ENCODE assay signal across 8 cellular contexts in the genomic region with DNA sequence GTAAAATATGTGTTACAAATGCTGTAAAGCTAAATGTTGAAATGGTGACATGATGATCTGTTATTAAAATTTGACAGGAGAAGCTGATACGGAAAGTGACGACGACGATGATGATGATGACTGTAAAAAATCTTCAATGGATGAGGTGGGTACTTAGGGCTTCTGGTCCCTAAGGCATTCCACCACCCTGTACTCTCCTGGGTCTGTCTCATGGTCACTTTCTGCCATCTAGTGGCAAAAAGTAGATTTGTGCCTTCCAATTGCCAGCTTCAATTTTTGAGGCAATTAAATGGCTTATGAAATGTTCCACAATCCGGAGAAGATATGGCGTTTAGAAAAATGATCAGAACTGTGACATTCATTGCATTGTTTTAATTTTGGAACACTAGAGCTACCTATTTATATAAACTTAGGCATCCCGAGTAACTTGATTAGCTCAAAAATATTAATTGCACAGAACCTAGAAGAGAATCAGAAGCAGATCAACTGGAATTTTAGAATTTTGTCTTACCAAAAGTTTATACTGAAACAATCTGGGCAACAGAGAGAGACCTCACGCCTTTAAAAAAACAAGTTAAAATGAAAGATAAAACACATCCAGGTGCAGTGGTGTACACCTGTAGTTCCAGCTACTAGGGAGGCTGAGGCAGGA.
DNase-seq lines count a peak whose midpoint lies in the region; ATAC-seq and TF ChIP-seq lines count a peak whose summit lies in the region.

No MANE protein-coding gene starts in this region.

- CTCF ChIA-PET in activated CD8-positive, alpha-beta T cell treated with anti-CD3 and anti-CD28 coated beads for 36 hours (lab: Charles Lee) = interaction anchor here (0.7 to 4.6 kb wide), 86 partner anchors 8 to 1956 kb away, joined by 3 to 112 read pairs (median 4); a partner anchor contains a TSS

- WGBS in psoas muscle, 3 donors = 26 to 35% (median 30%) methylated on average over 8 of the region's 8 CpGs

- H3K9me3 ChIP-seq in cardiac muscle cell (ENCODE audit: low read depth) = no peaks in the 10 kb centered on the region
- H3K9me3 ChIP-seq in psoas muscle = no peaks in the 10 kb centered on the region

- no peaks in the 10 kb centered on the region for H3K27me3 Mint-ChIP-seq in activated CD8-positive, alpha-beta T cell treated with anti-CD3 and anti-CD28 coated beads for 36 hours

- peak; percentile 56 for TF ChIP-seq CTCF in activated CD8-positive, alpha-beta T cell treated with anti-CD3 and anti-CD28 coated beads for 36 hours (IDR thresholded peaks at IDR 0.05)
- TF ChIP-seq CTCF in cardiac muscle cell (IDR thresholded peaks at IDR 0.05; ENCODE audit: low read depth, low read length) (peak; percentile 71), psoas muscle (IDR thresholded peaks at IDR 0.05) (peak; percentile 84)

- H3K9me3 Mint-ChIP-seq in activated CD8-positive, alpha-beta T cell treated with anti-CD3 and anti-CD28 coated beads for 36 hours = no peaks in the 10 kb centered on the region

- H3K27ac ChIP-seq in cardiac muscle cell (no peak overlapping the region), psoas muscle (no peak overlapping the region)

- H3K4me1 ChIP-seq in cardiac muscle cell (ENCODE audit: low read depth) (no peaks in the 10 kb centered on the region), psoas muscle (no peaks in the 10 kb centered on the region)

- no peak overlapping the region for H3K4me3 Mint-ChIP-seq in activated CD8-positive, alpha-beta T cell treated with anti-CD3 and anti-CD28 coated beads for 36 hours

- intact Hi-C loops in activated CD8-positive, alpha-beta T cell treated with anti-CD3 and anti-CD28 coated beads for 36 hours (cut with micrococcal nuclease) = loop anchor here (5.0 kb wide), 3 partner anchors 590 to 785 kb away; a partner anchor contains a TSS
- intact Hi-C loops in psoas muscle (cut with DNase I) = loop anchor here (2.0 to 10.0 kb wide), 6 partner anchors 335 to 786 kb away; a partner anchor contains a TSS

- no peak overlapping the region for H3K27ac Mint-ChIP-seq in activated CD8-positive, alpha-beta T cell treated with anti-CD3 and anti-CD28 coated beads for 36 hours

- no peak overlapping the region for H3K4me3 ChIP-seq in cardiac muscle cell
- no peak overlapping the region for H3K4me3 ChIP-seq in psoas muscle

- H3K27me3 ChIP-seq in cardiac muscle cell = no peaks in the 10 kb centered on the region
- no peaks in the 10 kb centered on the region for H3K27me3 ChIP-seq in psoas muscle (ENCODE audit: insufficient read depth in 3 of 3, low read length in 2 of 3)

- peak; percentile 51 for DNase-seq in Caki2 (ENCODE audit: low read depth)
- peak; percentile 88 for DNase-seq in NCI-H510A treated with DMSO at 0.1 percent for 48 hours (lab: John Stamatoyannopoulos, UW)
- peak; percentile 32 for DNase-seq in activated CD8-positive, alpha-beta T cell treated with anti-CD3 and anti-CD28 coated beads for 36 hours
- DNase-seq in cardiac muscle cell (ENCODE audit: low read depth in 1 of 2, low spot score in 1 of 2) = peak; percentile 71 to 84
- DNase-seq in psoas muscle = no peak
- DNase-seq in NCI-H1048 (lab: John Stamatoyannopoulos, UW) = no peak

- H3K4me1 Mint-ChIP-seq in activated CD8-positive, alpha-beta T cell treated with anti-CD3 and anti-CD28 coated beads for 36 hours (ENCODE audit: low read depth) = no peaks in the 10 kb centered on the region

- ATAC-seq in GM18909 (IDR thresholded peaks at IDR 0.05; ENCODE audit: poor library complexity, unreplicated experiment) (peak; percentile 65), HG03469 (IDR thresholded peaks at IDR 0.05; ENCODE audit: unreplicated experiment) (peak; percentile 64), psoas muscle (peak; percentile 69 to 92 (median 85))
- ATAC-seq in activated CD8-positive, alpha-beta T cell treated with anti-CD3 and anti-CD28 coated beads for 36 hours = peak; percentile 51

- H3K36me3 Mint-ChIP-seq in activated CD8-positive, alpha-beta T cell treated with anti-CD3 and anti-CD28 coated beads for 36 hours (ENCODE audit: low read depth) = no peaks in the 10 kb centered on the region

- H3K36me3 ChIP-seq in cardiac muscle cell = no peaks in the 10 kb centered on the region
- H3K36me3 ChIP-seq in psoas muscle (ENCODE audit: insufficient read depth in 1 of 2, low read depth in 1 of 2) = peaks cover 0 to 5% of the 10 kb centered on the region in 2 donors

- in situ Hi-C loops in Caki2 (cut with HindIII; ENCODE audit: low pct_unique_long_range_greater_than_20kb, low sequenced_read_pairs) = no loop called here

- POLR2A ChIA-PET in activated CD8-positive, alpha-beta T cell treated with anti-CD3 and anti-CD28 coated beads for 36 hours (lab: Charles Lee) = interaction anchor here (0.7 kb wide), 1 partner anchor 675 kb away, joined by 5 read pairs; no protein-coding TSS in a partner anchor

Comparison
In these comparisons a context has a peak if more than half of its experiments do, and no peak if none do; other contexts are left out.
1. DNase-seq: peak in Caki2 (single experiment), NCI-H510A treated with DMSO at 0.1 percent for 48 hours (single experiment), activated CD8-positive, alpha-beta T cell treated with anti-CD3 and anti-CD28 coated beads for 36 hours (single experiment) and cardiac muscle cell (2 of 2); none in psoas muscle (0 of 2) and NCI-H1048 (single experiment).
2. Peak in every context shown above with its lines, with median percentiles within 50 percentile points of each other: ATAC-seq and CTCF ChIP-seq.